Comparison of ENCODE assay signal across 8 cellular contexts in the genomic region with DNA sequence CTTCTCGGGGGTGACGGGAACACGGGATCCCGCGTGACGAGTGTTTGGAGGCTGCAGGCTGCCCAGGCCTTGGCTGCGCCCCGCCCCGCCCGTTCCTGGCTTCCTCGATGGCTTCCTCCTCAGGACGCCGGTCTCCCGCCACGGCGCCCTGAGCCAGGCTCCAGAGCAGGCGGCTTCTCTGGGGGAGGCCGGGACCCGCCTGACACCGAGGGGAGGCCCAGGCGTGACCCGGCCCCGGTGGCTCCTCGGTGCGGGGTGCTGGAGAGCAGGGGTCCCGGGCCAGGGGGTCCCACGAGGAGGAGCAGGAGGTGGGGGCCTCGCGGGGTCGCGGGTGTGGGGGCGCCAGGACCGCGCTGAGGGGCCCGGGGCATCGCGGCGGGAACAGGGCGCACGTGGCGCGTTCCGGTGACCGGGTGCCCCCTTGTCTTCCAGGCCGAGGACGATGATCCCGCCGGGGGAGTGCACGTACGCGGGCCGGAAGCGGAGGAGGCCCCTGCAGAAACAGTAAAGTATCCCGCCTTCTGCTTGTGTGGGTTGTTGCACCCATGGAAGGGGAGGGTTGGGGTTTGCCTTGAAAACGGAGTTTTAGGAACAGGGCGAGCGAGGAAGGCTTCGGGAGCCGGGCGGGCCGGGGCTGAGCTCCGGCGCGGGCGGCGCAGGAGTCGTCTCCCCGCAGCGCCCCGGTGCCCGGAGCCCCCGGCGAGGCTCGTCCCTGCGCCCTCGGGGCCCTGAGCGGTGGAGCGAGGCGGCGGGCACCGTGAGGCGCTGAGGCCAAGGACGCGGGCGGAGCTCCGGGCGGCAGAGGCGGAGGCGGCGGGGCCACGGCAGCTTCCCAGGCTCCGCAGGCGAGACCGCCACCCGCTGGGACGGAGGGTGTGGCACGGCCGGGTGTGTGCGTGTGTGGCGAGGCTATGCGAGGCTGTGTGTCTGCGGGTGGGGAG. TPM values are rescaled to one million over a fixed set of nuclear protein-coding genes. Genes with fewer than 3 reads are reported as not detected.
A peak's percentile ranks its signal among the peaks of the same experiment; 100 is the strongest.
DNase-seq lines count a peak whose midpoint lies in the region; ATAC-seq and TF ChIP-seq lines count a peak whose summit lies in the region.

No MANE protein-coding gene starts in this region.

- H3K4me1 Mint-ChIP-seq in CD8-positive, alpha-beta memory T cell, result peaks cover 7 to 20% (median 19%) of the 10 kb centered on the region in 3 donors
- peaks cover 6% of the 10 kb centered on the region in 2 donors for H3K4me1 Mint-ChIP-seq in immature natural killer cell

- H3K4me1 ChIP-seq in CD8-positive, alpha-beta memory T cell (ENCODE audit: insufficient read depth, low read length), result no peaks in the 10 kb centered on the region
- H3K4me1 ChIP-seq in body of pancreas, result peaks cover 8% of the 10 kb centered on the region

- H3K36me3 Mint-ChIP-seq in CD8-positive, alpha-beta memory T cell, result no peaks in the 10 kb centered on the region
- no peaks in the 10 kb centered on the region for H3K36me3 Mint-ChIP-seq in immature natural killer cell

- TF ChIP-seq POLR2A in body of pancreas (IDR thresholded peaks at IDR 0.05), result no peak

- no peaks in the 10 kb centered on the region for H3K9me3 ChIP-seq in CD8-positive, alpha-beta memory T cell (ENCODE audit: low read length)
- H3K9me3 ChIP-seq in body of pancreas, result no peaks in the 10 kb centered on the region

- H3K27ac ChIP-seq in CD8-positive, alpha-beta memory T cell (ENCODE audit: low read depth, low read length), result no peak overlapping the region
- H3K27ac ChIP-seq in RWPE1 (peak overlapping the region; percentile 60), body of pancreas (no peak overlapping the region)

- no peak overlapping the region for H3K27ac Mint-ChIP-seq in CD8-positive, alpha-beta memory T cell
- no peak overlapping the region for H3K27ac Mint-ChIP-seq in immature natural killer cell

- no peak overlapping the region for H3K4me3 ChIP-seq in CD8-positive, alpha-beta memory T cell (ENCODE audit: low read length)
- H3K4me3 ChIP-seq in H7 (ENCODE audit: insufficient read depth, low read depth, low read length) (peak overlapping the region; percentile 33), body of pancreas (no peak overlapping the region)

- peak overlapping the region; percentile 34 to 77 (median 70) for H3K4me3 Mint-ChIP-seq in CD8-positive, alpha-beta memory T cell
- peak overlapping the region; percentile 53 to 78 (median 59) for H3K4me3 Mint-ChIP-seq in immature natural killer cell

- 15 to 94% methylated on average over 2 to 78 of the region's 102 CpGs for WGBS in body of pancreas, 2 donors

- H3K27me3 Mint-ChIP-seq in CD8-positive, alpha-beta memory T cell, result peaks cover 18 to 27% of the 10 kb centered on the region in 2 donors
- H3K27me3 Mint-ChIP-seq in immature natural killer cell (ENCODE audit: low read depth in 3 of 3), result peaks cover 3 to 4% (median 3%) of the 10 kb centered on the region in 3 donors

- intact Hi-C loops in body of pancreas (cut with DNase I), result no loop called here

- ATAC-seq in body of pancreas (peak; percentile 89), HG03469 (IDR thresholded peaks at IDR 0.05; ENCODE audit: unreplicated experiment) (no peak), GM21526 (IDR thresholded peaks at IDR 0.05; ENCODE audit: low FRiP score, unreplicated experiment) (no peak)

- DNase-seq in CD8-positive, alpha-beta memory T cell, result peak in 3 of 5 donors; percentile 13 to 65 (median 44)
- DNase-seq in H7 (peak; percentile 86), RWPE1 (ENCODE audit: low spot score) (peak; percentile 62), body of pancreas (peak; percentile 50 to 63 (median 58)), immature natural killer cell (peak in 2 of 3 donors; percentile 5 to 13)
- DNase-seq in stimulated activated CD4-positive, alpha-beta T cell treated with anti-CD3 and anti-CD28 coated beads, Interleukin-4, amount 100 ng/mL, for 1 hour, result peak; percentile 64

- H3K27me3 ChIP-seq in CD8-positive, alpha-beta memory T cell (ENCODE audit: insufficient read depth, low read length, poor library complexity, severe bottlenecking), result no peaks in the 10 kb centered on the region
- H3K27me3 ChIP-seq in H7 (ENCODE audit: control insufficient read depth, insufficient read depth, low read length) (peaks cover 15% of the 10 kb centered on the region), body of pancreas (no peaks in the 10 kb centered on the region)

- no peaks in the 10 kb centered on the region for H3K9me3 Mint-ChIP-seq in CD8-positive, alpha-beta memory T cell
- H3K9me3 Mint-ChIP-seq in immature natural killer cell, result peaks cover 0 to 3% (median 0%) of the 10 kb centered on the region in 6 donors

- no peaks in the 10 kb centered on the region for H3K36me3 ChIP-seq in CD8-positive, alpha-beta memory T cell (ENCODE audit: insufficient read depth, low read length)
- H3K36me3 ChIP-seq in H7 (replicated peaks; ENCODE audit: control insufficient read depth, insufficient read depth, low read length), result no peaks in the 10 kb centered on the region
- H3K36me3 ChIP-seq in body of pancreas (replicated peaks in 1 of 2; ENCODE audit: insufficient read depth in 1 of 2, low read depth in 2 of 2), result no peaks in the 10 kb centered on the region

- CTCF ChIA-PET in CD8-positive, alpha-beta memory T cell (lab: Charles Lee), result interaction anchor here (1.1 kb wide), 1 partner anchor 27 kb away, joined by 4 read pairs; no protein-coding TSS in a partner anchor
- CTCF ChIA-PET in RWPE1 (lab: Yijun Ruan, JAX), result interaction anchor here (0.6 to 1.5 kb wide), 2 partner anchors 31 to 90 kb away, joined by 3 read pairs; no protein-coding TSS in a partner anchor

- TF ChIP-seq CTCF in RWPE1 (conservative IDR thresholded peaks at IDR 0.05; ENCODE audit: low read depth) (no peak), body of pancreas (IDR thresholded peaks at IDR 0.05) (peak in 1 of 7 experiments; percentile 19)

- POLR2A ChIA-PET in CD8-positive, alpha-beta memory T cell (lab: Charles Lee), result interaction anchor here (0.7 kb wide), 1 partner anchor 49 kb away, joined by 4 read pairs; no protein-coding TSS in a partner anchor
- POLR2A ChIA-PET in RWPE1 (lab: Yijun Ruan, JAX; ENCODE audit: low non-redundant PET), result interaction anchor here (0.7 kb wide), 1 partner anchor 82 kb away, joined by 4 read pairs; no protein-coding TSS in a partner anchor

RNA-seq across cellular contexts. Expression of a gene that starts 22.2 kb away (rescaled TPM):
- total RNA-seq in CD8-positive, alpha-beta memory T cell, result 10 to 100 TPM; 31.7 to 38.2 TPM
- polyA plus RNA-seq in CD8-positive, alpha-beta memory T cell, result not detected
- total RNA-seq in H7 (2014; rRNA removed; shearing (Covaris generic)), result 0.74 and 1.4 TPM in 2 replicates
- under 1 TPM; 0.26 to 0.33 TPM for total RNA-seq in body of pancreas
- polyA plus RNA-seq in immature natural killer cell, result under 1 TPM in 1 of 3 donors, not detected in 2; 0.16 TPM

Comparison
In these comparisons a context has a peak if more than half of its experiments do, and no peak if none do; other contexts are left out.
1. DNase-seq: peak in every context shown above with its lines; median percentile 86 in H7; 64 in stimulated activated CD4-positive, alpha-beta T cell treated with anti-CD3 and anti-CD28 coated beads, Interleukin-4, amount 100 ng/mL, for 1 hour; 62 in RWPE1; 58 in body of pancreas; 44 in CD8-positive, alpha-beta memory T cell; 9 in immature natural killer cell.
2. RNA of a gene that starts 22.2 kb away (total RNA-seq): 31.7 to 38.2 TPM in CD8-positive, alpha-beta memory T cell; 0.74 to 1.4 TPM in H7 and 0.26 to 0.33 TPM in body of pancreas; every median in the first group is over 10 times any median in the second.